In the genomic region with DNA sequence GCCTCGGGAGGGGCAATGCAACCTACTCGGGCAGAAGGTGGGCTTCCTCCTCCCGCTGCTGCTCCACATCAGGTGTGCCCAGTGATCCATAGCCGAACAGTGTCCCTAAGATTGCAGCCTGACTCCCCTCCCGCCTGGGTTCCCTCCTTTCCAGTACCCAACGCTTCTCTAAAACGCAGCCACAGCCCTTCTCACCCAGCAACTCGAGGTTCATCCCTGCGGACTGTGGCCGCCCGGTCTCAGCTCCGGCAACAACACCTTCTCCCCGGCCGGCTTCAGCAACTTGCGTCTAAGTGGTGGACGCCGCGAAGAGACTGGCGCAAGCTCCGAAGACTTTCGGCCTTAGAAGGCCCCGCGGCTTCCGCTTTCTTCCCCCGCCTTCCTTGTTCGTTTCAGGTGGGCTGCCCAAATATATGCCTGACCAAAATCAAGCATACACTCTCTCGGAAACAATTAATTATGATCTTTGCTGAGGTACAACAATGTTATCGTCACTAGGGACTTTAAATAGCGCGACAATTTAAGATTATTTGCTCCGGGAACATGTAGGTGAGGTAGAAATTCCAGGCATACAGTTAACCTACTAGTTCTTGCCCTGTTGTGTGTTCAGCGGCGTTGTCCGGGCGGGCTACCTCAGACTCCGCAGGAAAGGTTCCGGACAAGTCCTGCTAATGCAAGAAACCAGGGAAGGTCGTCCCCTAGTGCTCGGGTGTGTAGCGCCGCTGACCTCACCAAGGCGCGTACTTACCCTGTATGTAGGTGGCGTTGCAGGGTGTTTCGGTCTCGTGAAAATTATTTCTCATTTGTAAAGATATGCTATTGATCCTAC, we compare ENCODE assay signal across 8 cellular contexts. TPM values are rescaled to one million over a fixed set of nuclear protein-coding genes. Genes with fewer than 3 reads are reported as not detected.
A peak's percentile ranks its signal among the peaks of the same experiment; 100 is the strongest.
DNase-seq lines count a peak whose midpoint lies in the region; ATAC-seq and TF ChIP-seq lines count a peak whose summit lies in the region.

A gene with protein sequence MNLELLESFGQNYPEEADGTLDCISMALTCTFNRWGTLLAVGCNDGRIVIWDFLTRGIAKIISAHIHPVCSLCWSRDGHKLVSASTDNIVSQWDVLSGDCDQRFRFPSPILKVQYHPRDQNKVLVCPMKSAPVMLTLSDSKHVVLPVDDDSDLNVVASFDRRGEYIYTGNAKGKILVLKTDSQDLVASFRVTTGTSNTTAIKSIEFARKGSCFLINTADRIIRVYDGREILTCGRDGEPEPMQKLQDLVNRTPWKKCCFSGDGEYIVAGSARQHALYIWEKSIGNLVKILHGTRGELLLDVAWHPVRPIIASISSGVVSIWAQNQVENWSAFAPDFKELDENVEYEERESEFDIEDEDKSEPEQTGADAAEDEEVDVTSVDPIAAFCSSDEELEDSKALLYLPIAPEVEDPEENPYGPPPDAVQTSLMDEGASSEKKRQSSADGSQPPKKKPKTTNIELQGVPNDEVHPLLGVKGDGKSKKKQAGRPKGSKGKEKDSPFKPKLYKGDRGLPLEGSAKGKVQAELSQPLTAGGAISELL (minus strand): TSS at position 319 of the 829 bp plus-strand sequence. CDS start 105 bp downstream, at position 214.

- POLR2A ChIA-PET in T-cell (lab: Charles Lee), result interaction anchor here (0.9 to 1.2 kb wide), 2 partner anchors 510 to 511 kb away, joined by 3 read pairs; no protein-coding TSS in a partner anchor

- no peaks in the 10 kb centered on the region for H3K27me3 ChIP-seq in adrenal gland
- H3K27me3 ChIP-seq in heart right ventricle, result no peaks in the 10 kb centered on the region

- H3K4me3 ChIP-seq in adrenal gland (peak within 1 kb of the TSS; percentile 67 to 98 (median 91)), heart right ventricle (peak within 1 kb of the TSS; percentile 62 to 95 (median 86))

- TF ChIP-seq POLR2A in adrenal gland (IDR thresholded peaks at IDR 0.05), result peak; percentile 52 to 87

- WGBS in adrenal gland, 4 donors, result 0 to 1% (median 1%) methylated on average over 33 to 46 of the region's 46 CpGs
- WGBS in heart right ventricle, 2 donors, result 0 to 1% methylated on average over 46 of the region's 46 CpGs

- peak within 1 kb of the TSS; percentile 97 to 99 (median 98) for H3K4me3 Mint-ChIP-seq in T-cell

- no peaks in the 10 kb centered on the region for H3K9me3 ChIP-seq in adrenal gland (replicated peaks in 1 of 3)
- no peaks in the 10 kb centered on the region for H3K9me3 ChIP-seq in heart right ventricle

- ATAC-seq in HG02798 (IDR thresholded peaks at IDR 0.05; ENCODE audit: poor library complexity, unreplicated experiment) (peak; percentile 93), T-cell (replicated peaks in 1 of 4) (peak; percentile 93 to 98 (median 98)), heart right ventricle (peak; percentile 98 to 99 (median 99))

- intact Hi-C loops in adrenal gland (cut with DNase I), result no loop called here
- intact Hi-C loops in heart right ventricle (cut with DNase I), result loop anchor here in 4 of 10 donors (1.0 to 10.0 kb wide), 5 partner anchors 89 to 135 kb away; a partner anchor contains a TSS
- intact Hi-C loops in posterior vena cava (cut with DNase I), result no loop called here

- peaks cover 0 to 10% of the 10 kb centered on the region in 2 donors for H3K36me3 ChIP-seq in adrenal gland (replicated peaks in 1 of 2)
- peaks cover 0 to 28% (median 0%) of the 10 kb centered on the region in 9 donors for H3K36me3 ChIP-seq in heart right ventricle

- H3K4me1 Mint-ChIP-seq in T-cell, result peaks cover 50 to 55% (median 52%) of the 10 kb centered on the region in 3 donors

- peak within 1 kb of the TSS; percentile 86 to 99 (median 95) for H3K27ac ChIP-seq in adrenal gland
- H3K27ac ChIP-seq in heart right ventricle, result peak within 1 kb of the TSS; percentile 88 to 98 (median 94)

- peak within 1 kb of the TSS; percentile 99 to 100 for H3K27ac Mint-ChIP-seq in T-cell

- DNase-seq in NCI-H1436 (lab: John Stamatoyannopoulos, UW) (peak; percentile 98), T-cell (peak; percentile 88 to 98 (median 94)), adrenal gland (peak; percentile 96 to 99 (median 97)), heart right ventricle (peak; percentile 94 to 96), posterior vena cava (ENCODE audit: low spot score) (peak; percentile 98), ureter (ENCODE audit: low spot score) (peak; percentile 95)

- no peaks in the 10 kb centered on the region for H3K27me3 Mint-ChIP-seq in T-cell

- peaks cover 4% of the 10 kb centered on the region for H3K36me3 Mint-ChIP-seq in T-cell

- CTCF ChIA-PET in T-cell (lab: Charles Lee), result interaction anchor here in 1 of 2 donors (0.6 to 2.0 kb wide), 7 partner anchors 13 to 509 kb away, joined by 3 to 11 read pairs (median 3); no protein-coding TSS in a partner anchor

- TF ChIP-seq CTCF in GM12874 (IDR thresholded peaks at IDR 0.05; ENCODE audit: insufficient read depth, low read depth, low read length) (peak; percentile 77), adrenal gland (IDR thresholded peaks at IDR 0.05) (peak; percentile 54 to 75 (median 67)), heart right ventricle (IDR thresholded peaks at IDR 0.05) (peak; percentile 47 to 92 (median 64))

- H3K4me1 ChIP-seq in adrenal gland (replicated peaks in 1 of 2), result peaks cover 12 to 31% of the 10 kb centered on the region in 2 donors
- peaks cover 10 to 35% (median 29%) of the 10 kb centered on the region in 9 donors for H3K4me1 ChIP-seq in heart right ventricle

- no peaks in the 10 kb centered on the region for H3K9me3 Mint-ChIP-seq in T-cell

RNA-seq across cellular contexts. Expression of the gene that starts here (rescaled TPM):
- total RNA-seq in T-cell (10 to 100 TPM; 13.9 to 24.3 (median 22.3) TPM), adrenal gland (10 to 100 TPM; 15.8 to 26.0 (median 19.3) TPM), heart right ventricle (10 to 100 TPM in 3 of 10 donors, 1 to 10 TPM in 7; 8.2 to 12.4 (median 9.1) TPM), posterior vena cava (10 to 100 TPM in 1 of 2 donors, 1 to 10 TPM in 1; 8.3 to 10.2 TPM), ureter (13.7 TPM)
- polyA plus RNA-seq in adrenal gland (10 to 100 TPM in 1 of 3 donors, 1 to 10 TPM in 2; 4.7 to 24.0 (median 5.9) TPM), heart right ventricle (1 to 10 TPM; 3.4 to 4.0 TPM)

Comparison
In these comparisons a context has a peak if more than half of its experiments do, and no peak if none do; other contexts are left out.
1. Peak in every context shown above with its lines: DNase-seq, ATAC-seq, H3K4me3 ChIP-seq and H3K27ac ChIP-seq.